Comparison of ENCODE assay signal across 1 cellular context in genomic region chr22:19691721-19692341, GRCh38.
TF ChIP-seq lines count a peak whose summit lies in the region.

No MANE protein-coding gene starts in this region.

TF ChIP-seq in K562, 482 proteins besides CTCF, POLR2A, EP300 and RAD21 (continued from another document and continues in another):
- TF ChIP-seq, protein P1, sequence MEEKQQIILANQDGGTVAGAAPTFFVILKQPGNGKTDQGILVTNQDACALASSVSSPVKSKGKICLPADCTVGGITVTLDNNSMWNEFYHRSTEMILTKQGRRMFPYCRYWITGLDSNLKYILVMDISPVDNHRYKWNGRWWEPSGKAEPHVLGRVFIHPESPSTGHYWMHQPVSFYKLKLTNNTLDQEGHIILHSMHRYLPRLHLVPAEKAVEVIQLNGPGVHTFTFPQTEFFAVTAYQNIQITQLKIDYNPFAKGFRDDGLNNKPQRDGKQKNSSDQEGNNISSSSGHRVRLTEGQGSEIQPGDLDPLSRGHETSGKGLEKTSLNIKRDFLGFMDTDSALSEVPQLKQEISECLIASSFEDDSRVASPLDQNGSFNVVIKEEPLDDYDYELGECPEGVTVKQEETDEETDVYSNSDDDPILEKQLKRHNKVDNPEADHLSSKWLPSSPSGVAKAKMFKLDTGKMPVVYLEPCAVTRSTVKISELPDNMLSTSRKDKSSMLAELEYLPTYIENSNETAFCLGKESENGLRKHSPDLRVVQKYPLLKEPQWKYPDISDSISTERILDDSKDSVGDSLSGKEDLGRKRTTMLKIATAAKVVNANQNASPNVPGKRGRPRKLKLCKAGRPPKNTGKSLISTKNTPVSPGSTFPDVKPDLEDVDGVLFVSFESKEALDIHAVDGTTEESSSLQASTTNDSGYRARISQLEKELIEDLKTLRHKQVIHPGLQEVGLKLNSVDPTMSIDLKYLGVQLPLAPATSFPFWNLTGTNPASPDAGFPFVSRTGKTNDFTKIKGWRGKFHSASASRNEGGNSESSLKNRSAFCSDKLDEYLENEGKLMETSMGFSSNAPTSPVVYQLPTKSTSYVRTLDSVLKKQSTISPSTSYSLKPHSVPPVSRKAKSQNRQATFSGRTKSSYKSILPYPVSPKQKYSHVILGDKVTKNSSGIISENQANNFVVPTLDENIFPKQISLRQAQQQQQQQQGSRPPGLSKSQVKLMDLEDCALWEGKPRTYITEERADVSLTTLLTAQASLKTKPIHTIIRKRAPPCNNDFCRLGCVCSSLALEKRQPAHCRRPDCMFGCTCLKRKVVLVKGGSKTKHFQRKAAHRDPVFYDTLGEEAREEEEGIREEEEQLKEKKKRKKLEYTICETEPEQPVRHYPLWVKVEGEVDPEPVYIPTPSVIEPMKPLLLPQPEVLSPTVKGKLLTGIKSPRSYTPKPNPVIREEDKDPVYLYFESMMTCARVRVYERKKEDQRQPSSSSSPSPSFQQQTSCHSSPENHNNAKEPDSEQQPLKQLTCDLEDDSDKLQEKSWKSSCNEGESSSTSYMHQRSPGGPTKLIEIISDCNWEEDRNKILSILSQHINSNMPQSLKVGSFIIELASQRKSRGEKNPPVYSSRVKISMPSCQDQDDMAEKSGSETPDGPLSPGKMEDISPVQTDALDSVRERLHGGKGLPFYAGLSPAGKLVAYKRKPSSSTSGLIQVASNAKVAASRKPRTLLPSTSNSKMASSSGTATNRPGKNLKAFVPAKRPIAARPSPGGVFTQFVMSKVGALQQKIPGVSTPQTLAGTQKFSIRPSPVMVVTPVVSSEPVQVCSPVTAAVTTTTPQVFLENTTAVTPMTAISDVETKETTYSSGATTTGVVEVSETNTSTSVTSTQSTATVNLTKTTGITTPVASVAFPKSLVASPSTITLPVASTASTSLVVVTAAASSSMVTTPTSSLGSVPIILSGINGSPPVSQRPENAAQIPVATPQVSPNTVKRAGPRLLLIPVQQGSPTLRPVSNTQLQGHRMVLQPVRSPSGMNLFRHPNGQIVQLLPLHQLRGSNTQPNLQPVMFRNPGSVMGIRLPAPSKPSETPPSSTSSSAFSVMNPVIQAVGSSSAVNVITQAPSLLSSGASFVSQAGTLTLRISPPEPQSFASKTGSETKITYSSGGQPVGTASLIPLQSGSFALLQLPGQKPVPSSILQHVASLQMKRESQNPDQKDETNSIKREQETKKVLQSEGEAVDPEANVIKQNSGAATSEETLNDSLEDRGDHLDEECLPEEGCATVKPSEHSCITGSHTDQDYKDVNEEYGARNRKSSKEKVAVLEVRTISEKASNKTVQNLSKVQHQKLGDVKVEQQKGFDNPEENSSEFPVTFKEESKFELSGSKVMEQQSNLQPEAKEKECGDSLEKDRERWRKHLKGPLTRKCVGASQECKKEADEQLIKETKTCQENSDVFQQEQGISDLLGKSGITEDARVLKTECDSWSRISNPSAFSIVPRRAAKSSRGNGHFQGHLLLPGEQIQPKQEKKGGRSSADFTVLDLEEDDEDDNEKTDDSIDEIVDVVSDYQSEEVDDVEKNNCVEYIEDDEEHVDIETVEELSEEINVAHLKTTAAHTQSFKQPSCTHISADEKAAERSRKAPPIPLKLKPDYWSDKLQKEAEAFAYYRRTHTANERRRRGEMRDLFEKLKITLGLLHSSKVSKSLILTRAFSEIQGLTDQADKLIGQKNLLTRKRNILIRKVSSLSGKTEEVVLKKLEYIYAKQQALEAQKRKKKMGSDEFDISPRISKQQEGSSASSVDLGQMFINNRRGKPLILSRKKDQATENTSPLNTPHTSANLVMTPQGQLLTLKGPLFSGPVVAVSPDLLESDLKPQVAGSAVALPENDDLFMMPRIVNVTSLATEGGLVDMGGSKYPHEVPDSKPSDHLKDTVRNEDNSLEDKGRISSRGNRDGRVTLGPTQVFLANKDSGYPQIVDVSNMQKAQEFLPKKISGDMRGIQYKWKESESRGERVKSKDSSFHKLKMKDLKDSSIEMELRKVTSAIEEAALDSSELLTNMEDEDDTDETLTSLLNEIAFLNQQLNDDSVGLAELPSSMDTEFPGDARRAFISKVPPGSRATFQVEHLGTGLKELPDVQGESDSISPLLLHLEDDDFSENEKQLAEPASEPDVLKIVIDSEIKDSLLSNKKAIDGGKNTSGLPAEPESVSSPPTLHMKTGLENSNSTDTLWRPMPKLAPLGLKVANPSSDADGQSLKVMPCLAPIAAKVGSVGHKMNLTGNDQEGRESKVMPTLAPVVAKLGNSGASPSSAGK (IDR thresholded peaks at IDR 0.05), result peak; percentile 67; the same call in 1 of the 2 replicates
- no peak for TF ChIP-seq BRCA1 (IDR thresholded peaks at IDR 0.05)
- no peak for TF ChIP-seq BRCA1 (CRISPR knock-in tag; IDR thresholded peaks at IDR 0.05)
- TF ChIP-seq, protein P2, sequence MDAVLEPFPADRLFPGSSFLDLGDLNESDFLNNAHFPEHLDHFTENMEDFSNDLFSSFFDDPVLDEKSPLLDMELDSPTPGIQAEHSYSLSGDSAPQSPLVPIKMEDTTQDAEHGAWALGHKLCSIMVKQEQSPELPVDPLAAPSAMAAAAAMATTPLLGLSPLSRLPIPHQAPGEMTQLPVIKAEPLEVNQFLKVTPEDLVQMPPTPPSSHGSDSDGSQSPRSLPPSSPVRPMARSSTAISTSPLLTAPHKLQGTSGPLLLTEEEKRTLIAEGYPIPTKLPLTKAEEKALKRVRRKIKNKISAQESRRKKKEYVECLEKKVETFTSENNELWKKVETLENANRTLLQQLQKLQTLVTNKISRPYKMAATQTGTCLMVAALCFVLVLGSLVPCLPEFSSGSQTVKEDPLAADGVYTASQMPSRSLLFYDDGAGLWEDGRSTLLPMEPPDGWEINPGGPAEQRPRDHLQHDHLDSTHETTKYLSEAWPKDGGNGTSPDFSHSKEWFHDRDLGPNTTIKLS (IDR thresholded peaks at IDR 0.05; ENCODE audit: borderline replicate concordance, low read depth), result peak; percentile 81
- TF ChIP-seq HLTF (IDR thresholded peaks at IDR 0.05), result peak; percentile 70; the same call in 1 of the 2 replicates
- TF ChIP-seq TCF7 (IDR thresholded peaks at IDR 0.05; ENCODE audit: borderline replicate concordance), result 0 out of 2 replicates have a peak, but pooled peaks have one; percentile 5
- TF ChIP-seq THRA (IDR thresholded peaks at IDR 0.05), result no peak
- TF ChIP-seq, protein P3, sequence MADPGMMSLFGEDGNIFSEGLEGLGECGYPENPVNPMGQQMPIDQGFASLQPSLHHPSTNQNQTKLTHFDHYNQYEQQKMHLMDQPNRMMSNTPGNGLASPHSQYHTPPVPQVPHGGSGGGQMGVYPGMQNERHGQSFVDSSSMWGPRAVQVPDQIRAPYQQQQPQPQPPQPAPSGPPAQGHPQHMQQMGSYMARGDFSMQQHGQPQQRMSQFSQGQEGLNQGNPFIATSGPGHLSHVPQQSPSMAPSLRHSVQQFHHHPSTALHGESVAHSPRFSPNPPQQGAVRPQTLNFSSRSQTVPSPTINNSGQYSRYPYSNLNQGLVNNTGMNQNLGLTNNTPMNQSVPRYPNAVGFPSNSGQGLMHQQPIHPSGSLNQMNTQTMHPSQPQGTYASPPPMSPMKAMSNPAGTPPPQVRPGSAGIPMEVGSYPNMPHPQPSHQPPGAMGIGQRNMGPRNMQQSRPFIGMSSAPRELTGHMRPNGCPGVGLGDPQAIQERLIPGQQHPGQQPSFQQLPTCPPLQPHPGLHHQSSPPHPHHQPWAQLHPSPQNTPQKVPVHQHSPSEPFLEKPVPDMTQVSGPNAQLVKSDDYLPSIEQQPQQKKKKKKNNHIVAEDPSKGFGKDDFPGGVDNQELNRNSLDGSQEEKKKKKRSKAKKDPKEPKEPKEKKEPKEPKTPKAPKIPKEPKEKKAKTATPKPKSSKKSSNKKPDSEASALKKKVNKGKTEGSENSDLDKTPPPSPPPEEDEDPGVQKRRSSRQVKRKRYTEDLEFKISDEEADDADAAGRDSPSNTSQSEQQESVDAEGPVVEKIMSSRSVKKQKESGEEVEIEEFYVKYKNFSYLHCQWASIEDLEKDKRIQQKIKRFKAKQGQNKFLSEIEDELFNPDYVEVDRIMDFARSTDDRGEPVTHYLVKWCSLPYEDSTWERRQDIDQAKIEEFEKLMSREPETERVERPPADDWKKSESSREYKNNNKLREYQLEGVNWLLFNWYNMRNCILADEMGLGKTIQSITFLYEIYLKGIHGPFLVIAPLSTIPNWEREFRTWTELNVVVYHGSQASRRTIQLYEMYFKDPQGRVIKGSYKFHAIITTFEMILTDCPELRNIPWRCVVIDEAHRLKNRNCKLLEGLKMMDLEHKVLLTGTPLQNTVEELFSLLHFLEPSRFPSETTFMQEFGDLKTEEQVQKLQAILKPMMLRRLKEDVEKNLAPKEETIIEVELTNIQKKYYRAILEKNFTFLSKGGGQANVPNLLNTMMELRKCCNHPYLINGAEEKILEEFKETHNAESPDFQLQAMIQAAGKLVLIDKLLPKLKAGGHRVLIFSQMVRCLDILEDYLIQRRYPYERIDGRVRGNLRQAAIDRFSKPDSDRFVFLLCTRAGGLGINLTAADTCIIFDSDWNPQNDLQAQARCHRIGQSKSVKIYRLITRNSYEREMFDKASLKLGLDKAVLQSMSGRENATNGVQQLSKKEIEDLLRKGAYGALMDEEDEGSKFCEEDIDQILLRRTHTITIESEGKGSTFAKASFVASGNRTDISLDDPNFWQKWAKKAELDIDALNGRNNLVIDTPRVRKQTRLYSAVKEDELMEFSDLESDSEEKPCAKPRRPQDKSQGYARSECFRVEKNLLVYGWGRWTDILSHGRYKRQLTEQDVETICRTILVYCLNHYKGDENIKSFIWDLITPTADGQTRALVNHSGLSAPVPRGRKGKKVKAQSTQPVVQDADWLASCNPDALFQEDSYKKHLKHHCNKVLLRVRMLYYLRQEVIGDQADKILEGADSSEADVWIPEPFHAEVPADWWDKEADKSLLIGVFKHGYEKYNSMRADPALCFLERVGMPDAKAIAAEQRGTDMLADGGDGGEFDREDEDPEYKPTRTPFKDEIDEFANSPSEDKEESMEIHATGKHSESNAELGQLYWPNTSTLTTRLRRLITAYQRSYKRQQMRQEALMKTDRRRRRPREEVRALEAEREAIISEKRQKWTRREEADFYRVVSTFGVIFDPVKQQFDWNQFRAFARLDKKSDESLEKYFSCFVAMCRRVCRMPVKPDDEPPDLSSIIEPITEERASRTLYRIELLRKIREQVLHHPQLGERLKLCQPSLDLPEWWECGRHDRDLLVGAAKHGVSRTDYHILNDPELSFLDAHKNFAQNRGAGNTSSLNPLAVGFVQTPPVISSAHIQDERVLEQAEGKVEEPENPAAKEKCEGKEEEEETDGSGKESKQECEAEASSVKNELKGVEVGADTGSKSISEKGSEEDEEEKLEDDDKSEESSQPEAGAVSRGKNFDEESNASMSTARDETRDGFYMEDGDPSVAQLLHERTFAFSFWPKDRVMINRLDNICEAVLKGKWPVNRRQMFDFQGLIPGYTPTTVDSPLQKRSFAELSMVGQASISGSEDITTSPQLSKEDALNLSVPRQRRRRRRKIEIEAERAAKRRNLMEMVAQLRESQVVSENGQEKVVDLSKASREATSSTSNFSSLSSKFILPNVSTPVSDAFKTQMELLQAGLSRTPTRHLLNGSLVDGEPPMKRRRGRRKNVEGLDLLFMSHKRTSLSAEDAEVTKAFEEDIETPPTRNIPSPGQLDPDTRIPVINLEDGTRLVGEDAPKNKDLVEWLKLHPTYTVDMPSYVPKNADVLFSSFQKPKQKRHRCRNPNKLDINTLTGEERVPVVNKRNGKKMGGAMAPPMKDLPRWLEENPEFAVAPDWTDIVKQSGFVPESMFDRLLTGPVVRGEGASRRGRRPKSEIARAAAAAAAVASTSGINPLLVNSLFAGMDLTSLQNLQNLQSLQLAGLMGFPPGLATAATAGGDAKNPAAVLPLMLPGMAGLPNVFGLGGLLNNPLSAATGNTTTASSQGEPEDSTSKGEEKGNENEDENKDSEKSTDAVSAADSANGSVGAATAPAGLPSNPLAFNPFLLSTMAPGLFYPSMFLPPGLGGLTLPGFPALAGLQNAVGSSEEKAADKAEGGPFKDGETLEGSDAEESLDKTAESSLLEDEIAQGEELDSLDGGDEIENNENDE (IDR thresholded peaks at IDR 0.05; ENCODE audit: low read depth, low read length), result peak; percentile 44
- TF ChIP-seq RBM34 (IDR thresholded peaks at IDR 0.05; ENCODE audit: borderline replicate concordance, insufficient read depth, low read length), result no peak
- no peak for TF ChIP-seq SRSF3 (IDR thresholded peaks at IDR 0.05; ENCODE audit: insufficient read depth, low read length)
- peak; percentile 88 for TF ChIP-seq CHD1 (IDR thresholded peaks at IDR 0.05; ENCODE audit: low read length)
- TF ChIP-seq, protein P4, sequence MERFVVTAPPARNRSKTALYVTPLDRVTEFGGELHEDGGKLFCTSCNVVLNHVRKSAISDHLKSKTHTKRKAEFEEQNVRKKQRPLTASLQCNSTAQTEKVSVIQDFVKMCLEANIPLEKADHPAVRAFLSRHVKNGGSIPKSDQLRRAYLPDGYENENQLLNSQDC (CRISPR knock-in tag; IDR thresholded peaks at IDR 0.05), result 0 out of 2 replicates have a peak, but pooled peaks have one; percentile 55
- TF ChIP-seq RBFOX2 (IDR thresholded peaks at IDR 0.05; ENCODE audit: low read depth, low read length), result peak; percentile 69
- TF ChIP-seq JUNB (CRISPR knock-in tag; conservative IDR thresholded peaks at IDR 0.05), result no peak
- TF ChIP-seq PKNOX1 (IDR thresholded peaks at IDR 0.05), result peak; percentile 48; the same call in 1 of the 2 replicates
- peak; percentile 73 for TF ChIP-seq ESRRA (IDR thresholded peaks at IDR 0.05; ENCODE audit: borderline replicate concordance, low read depth)
- TF ChIP-seq YY1 (IDR thresholded peaks at IDR 0.05; ENCODE audit: borderline replicate concordance in 1 of 3, control insufficient read depth in 1 of 3, extremely low read depth in 1 of 3, insufficient read depth in 3 of 3, insufficient read length in 1 of 3, insufficient replicate concordance in 2 of 3, low read depth in 1 of 3, low read length in 2 of 3), result peak in 2 of 3 experiments; percentile 26 to 79
- TF ChIP-seq ZNF436 (CRISPR knock-in tag; IDR thresholded peaks at IDR 0.05), result no peak
- TF ChIP-seq CBFA2T3 (IDR thresholded peaks at IDR 0.05), result no peak
- TF ChIP-seq PPARD (CRISPR knock-in tag; IDR thresholded peaks at IDR 0.05), result 0 out of 2 replicates have a peak, but pooled peaks have one; percentile 1
- TF ChIP-seq WHSC1 (IDR thresholded peaks at IDR 0.05; ENCODE audit: low read length), result peak; percentile 91
- TF ChIP-seq PCBP1 (IDR thresholded peaks at IDR 0.05; ENCODE audit: low read depth, low read length, poor library complexity, severe bottlenecking), result no peak
- no peak for TF ChIP-seq NR2C2 (CRISPR knock-in tag; IDR thresholded peaks at IDR 0.05)
- no peak for TF ChIP-seq NR2C2 (tag; IDR thresholded peaks at IDR 0.05)
- peak; percentile 32; the same call in 1 of the 2 replicates for TF ChIP-seq ZBED1 (IDR thresholded peaks at IDR 0.05)
- no peak for TF ChIP-seq MBD2 (IDR thresholded peaks at IDR 0.05; ENCODE audit: borderline replicate concordance, low read depth)
- peak; percentile 92 for TF ChIP-seq TRIM28 (IDR thresholded peaks at IDR 0.05)
- peak; percentile 45 for TF ChIP-seq KAT2B (IDR thresholded peaks at IDR 0.05; ENCODE audit: low read depth, low read length)
